Comparison of ENCODE assay signal across 17 cellular contexts in the genomic region with DNA sequence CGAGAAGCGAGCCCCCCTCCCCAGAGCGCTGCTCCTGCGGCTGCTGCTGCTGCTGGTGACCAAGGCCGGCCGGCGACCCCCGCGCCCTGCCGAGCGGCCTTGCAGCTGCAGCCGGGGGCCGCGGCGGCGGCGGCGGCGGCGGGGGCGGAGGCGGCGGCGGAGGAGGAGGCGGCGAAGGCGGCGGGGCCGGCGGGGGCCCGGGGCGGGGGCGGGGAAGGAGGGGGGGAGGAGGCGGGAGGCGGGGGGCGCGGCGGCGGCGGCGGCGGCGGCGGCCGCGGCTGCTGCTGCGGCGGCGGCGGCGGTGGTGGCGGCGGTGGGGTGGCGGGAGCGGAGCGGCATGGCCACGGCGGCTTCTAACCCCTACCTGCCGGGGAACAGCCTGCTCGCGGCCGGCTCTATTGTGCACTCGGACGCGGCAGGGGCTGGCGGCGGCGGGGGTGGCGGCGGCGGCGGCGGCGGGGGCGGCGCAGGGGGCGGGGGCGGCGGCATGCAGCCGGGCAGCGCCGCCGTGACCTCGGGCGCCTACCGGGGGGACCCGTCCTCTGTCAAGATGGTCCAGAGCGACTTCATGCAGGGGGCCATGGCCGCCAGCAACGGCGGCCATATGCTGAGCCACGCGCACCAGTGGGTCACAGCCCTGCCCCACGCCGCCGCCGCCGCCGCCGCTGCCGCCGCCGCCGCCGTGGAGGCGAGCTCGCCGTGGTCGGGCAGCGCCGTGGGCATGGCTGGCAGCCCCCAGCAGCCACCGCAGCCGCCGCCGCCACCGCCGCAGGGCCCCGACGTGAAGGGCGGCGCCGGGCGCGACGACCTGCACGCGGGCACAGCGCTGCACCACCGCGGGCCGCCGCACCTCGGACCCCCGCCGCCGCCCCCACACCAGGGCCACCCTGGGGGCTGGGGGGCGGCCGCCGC. TPM values are rescaled to one million over a fixed set of nuclear protein-coding genes. Genes with fewer than 3 reads are reported as not detected.
DNase-seq lines count a peak whose midpoint lies in the region; ATAC-seq and TF ChIP-seq lines count a peak whose summit lies in the region.
"Had no signal": no experiment of that assay in that cellular context is flagged by ENCODE, and none has a peak within 500 bp of the region (broad histone marks: within the 10 kb centered on the region; RNA-seq: fewer than 3 reads in every experiment).

No MANE protein-coding gene starts in this region.

- intact Hi-C loops in right cardiac atrium (cut with DNase I) (no loop called here), cardiac septum (cut with DNase I) (no loop called here)

- peaks cover 6% of the 10 kb centered on the region for H3K9me3 Mint-ChIP-seq in central memory CD8-positive, alpha-beta T cell

- ATAC-seq in right cardiac atrium = no peak
- no peak for ATAC-seq in central memory CD8-positive, alpha-beta T cell (replicated peaks; ENCODE audit: extremely low read depth, poor library complexity, severe bottlenecking)
- ATAC-seq in HG03571 (IDR thresholded peaks at IDR 0.05; ENCODE audit: unreplicated experiment) = no peak
- ATAC-seq: HepG2, left lung had no signal

- H3K27me3 ChIP-seq in right cardiac atrium (ENCODE audit: control insufficient read depth, insufficient read depth) (peaks cover 4% of the 10 kb centered on the region), WERI-Rb-1 (ENCODE audit: insufficient read depth, low read depth, severe bottlenecking) (peaks cover 74% of the 10 kb centered on the region)

- H3K27ac ChIP-seq in right cardiac atrium (ENCODE audit: low read length) (no peak overlapping the region), mesodermal cell (ENCODE audit: low read depth, low read length, severe bottlenecking) (no peak overlapping the region), WERI-Rb-1 (no peak overlapping the region)
- H3K27ac ChIP-seq: left lung had no signal

- H3K4me1 ChIP-seq in right cardiac atrium (ENCODE audit: control insufficient read depth, insufficient read depth, low read length) = peaks cover 3% of the 10 kb centered on the region
- peaks cover 8% of the 10 kb centered on the region for H3K4me1 ChIP-seq in mesodermal cell (ENCODE audit: control insufficient read depth, insufficient read depth, low read length, poor library complexity, severe bottlenecking)

- 2% methylated on average over 108 of the region's 139 CpGs for WGBS in right cardiac atrium
- 0 to 1% methylated on average over 45 to 48 of the region's 139 CpGs for WGBS in mesodermal cell (ENCODE audit: insufficient coverage in 2 of 2), 2 experiments

- peaks cover 37% of the 10 kb centered on the region for H3K4me1 Mint-ChIP-seq in central memory CD8-positive, alpha-beta T cell

- no peak for TF ChIP-seq CTCF in WERI-Rb-1 (IDR thresholded peaks at IDR 0.05; ENCODE audit: low read depth, low read length)

- peaks cover 84% of the 10 kb centered on the region for H3K27me3 Mint-ChIP-seq in central memory CD8-positive, alpha-beta T cell

- H3K36me3 ChIP-seq in mesodermal cell (ENCODE audit: control insufficient read depth, insufficient read depth, low read length) = no peaks in the 10 kb centered on the region
- H3K36me3 ChIP-seq in WERI-Rb-1 = no peaks in the 10 kb centered on the region
- H3K36me3 ChIP-seq: left lung had no signal

- H3K4me3 ChIP-seq in right cardiac atrium (ENCODE audit: low read length) (peak overlapping the region; percentile 48), mesodermal cell (ENCODE audit: extremely low read depth, insufficient read depth, low read length, poor library complexity, severe bottlenecking) (peak overlapping the region; percentile 18), WERI-Rb-1 (ENCODE audit: low read depth, low read length) (no peak overlapping the region)
- H3K4me3 ChIP-seq: left lung had no signal

- peaks cover 13% of the 10 kb centered on the region for H3K36me3 Mint-ChIP-seq in central memory CD8-positive, alpha-beta T cell (ENCODE audit: insufficient read depth)

- peak overlapping the region; percentile 82 for H3K27ac Mint-ChIP-seq in central memory CD8-positive, alpha-beta T cell (ENCODE audit: low read depth)

- H3K9me3 ChIP-seq in right cardiac atrium (ENCODE audit: control insufficient read depth, low read length) (no peaks in the 10 kb centered on the region), mesodermal cell (ENCODE audit: control insufficient read depth, low read length) (no peaks in the 10 kb centered on the region), WERI-Rb-1 (ENCODE audit: severe bottlenecking) (peaks cover 21% of the 10 kb centered on the region)
- H3K9me3 ChIP-seq: left lung had no signal

- no peak for DNase-seq in right cardiac atrium
- DNase-seq in cardiac septum (ENCODE audit: low spot score) = no peak
- DNase-seq in central memory CD8-positive, alpha-beta T cell (ENCODE audit: low spot score in 2 of 2) = no peak
- DNase-seq in WERI-Rb-1 = no peak
- no peak for DNase-seq in SW 1271 (lab: John Stamatoyannopoulos, UW)
- no peak for DNase-seq in AG08395 (ENCODE audit: low spot score)
- DNase-seq: activated CD8-positive, alpha-beta memory T cell treated with anti-CD3 and anti-CD28 coated beads, Interleukin-2, amount 50 U/mL, for 48 hours; effector memory CD4-positive, alpha-beta T cell; foreskin melanocyte; left lung; NCI-H526; occipital lobe; stimulated activated CD4-positive, alpha-beta T cell treated with anti-CD3 and anti-CD28 coated beads, Interleukin-15, amount 100 ng/mL, for 24 hours had no signal

- H3K4me3 Mint-ChIP-seq in central memory CD8-positive, alpha-beta T cell = no peak overlapping the region

RNA-seq across cellular contexts. Expression of gene POU3F3, which starts 1.5 kb away (rescaled TPM):
- 1 to 10 TPM in 1 of 4 donors, under 1 TPM in 3; 0.06 to 1.1 (median 0.68) TPM for total RNA-seq in right cardiac atrium
- 0.07 TPM for polyA plus RNA-seq in right cardiac atrium
- 0.11 TPM for total RNA-seq in cardiac septum
- polyA plus RNA-seq in mesodermal cell (2013, experiment 1 of 2) = 3.4 TPM
- 2.5 TPM for polyA plus RNA-seq in mesodermal cell (2013, experiment 2 of 2)
- total RNA-seq: HepG2, left lung had no signal
- polyA plus RNA-seq: BJ, HepG2 had no signal
